ENCODE assay signal across 1 cellular context in the genomic region with DNA sequence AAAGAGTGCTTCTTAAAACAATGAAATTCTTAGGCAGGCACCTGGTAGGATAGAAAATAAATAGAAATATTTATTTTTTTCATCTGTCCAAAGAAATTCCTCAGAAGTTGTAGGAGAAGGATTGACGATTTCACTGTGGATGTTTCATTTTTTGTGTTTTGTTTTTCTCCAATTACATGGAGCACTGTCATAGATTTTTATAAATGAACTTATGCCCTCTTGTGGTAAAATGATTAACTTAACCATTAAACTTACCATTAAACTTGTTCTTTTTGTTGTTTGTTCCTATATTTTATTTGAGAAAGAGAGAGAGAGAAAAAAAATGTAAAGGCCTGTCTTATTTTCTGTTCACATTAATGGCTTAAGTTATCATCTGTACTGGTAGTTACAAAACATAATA.
TF ChIP-seq lines count a peak whose summit lies in the region.

No MANE protein-coding gene starts in this region.

TF ChIP-seq in H1, 55 proteins besides CTCF, POLR2A, EP300 and RAD21 (continued from another document):
- TF ChIP-seq, protein P1, sequence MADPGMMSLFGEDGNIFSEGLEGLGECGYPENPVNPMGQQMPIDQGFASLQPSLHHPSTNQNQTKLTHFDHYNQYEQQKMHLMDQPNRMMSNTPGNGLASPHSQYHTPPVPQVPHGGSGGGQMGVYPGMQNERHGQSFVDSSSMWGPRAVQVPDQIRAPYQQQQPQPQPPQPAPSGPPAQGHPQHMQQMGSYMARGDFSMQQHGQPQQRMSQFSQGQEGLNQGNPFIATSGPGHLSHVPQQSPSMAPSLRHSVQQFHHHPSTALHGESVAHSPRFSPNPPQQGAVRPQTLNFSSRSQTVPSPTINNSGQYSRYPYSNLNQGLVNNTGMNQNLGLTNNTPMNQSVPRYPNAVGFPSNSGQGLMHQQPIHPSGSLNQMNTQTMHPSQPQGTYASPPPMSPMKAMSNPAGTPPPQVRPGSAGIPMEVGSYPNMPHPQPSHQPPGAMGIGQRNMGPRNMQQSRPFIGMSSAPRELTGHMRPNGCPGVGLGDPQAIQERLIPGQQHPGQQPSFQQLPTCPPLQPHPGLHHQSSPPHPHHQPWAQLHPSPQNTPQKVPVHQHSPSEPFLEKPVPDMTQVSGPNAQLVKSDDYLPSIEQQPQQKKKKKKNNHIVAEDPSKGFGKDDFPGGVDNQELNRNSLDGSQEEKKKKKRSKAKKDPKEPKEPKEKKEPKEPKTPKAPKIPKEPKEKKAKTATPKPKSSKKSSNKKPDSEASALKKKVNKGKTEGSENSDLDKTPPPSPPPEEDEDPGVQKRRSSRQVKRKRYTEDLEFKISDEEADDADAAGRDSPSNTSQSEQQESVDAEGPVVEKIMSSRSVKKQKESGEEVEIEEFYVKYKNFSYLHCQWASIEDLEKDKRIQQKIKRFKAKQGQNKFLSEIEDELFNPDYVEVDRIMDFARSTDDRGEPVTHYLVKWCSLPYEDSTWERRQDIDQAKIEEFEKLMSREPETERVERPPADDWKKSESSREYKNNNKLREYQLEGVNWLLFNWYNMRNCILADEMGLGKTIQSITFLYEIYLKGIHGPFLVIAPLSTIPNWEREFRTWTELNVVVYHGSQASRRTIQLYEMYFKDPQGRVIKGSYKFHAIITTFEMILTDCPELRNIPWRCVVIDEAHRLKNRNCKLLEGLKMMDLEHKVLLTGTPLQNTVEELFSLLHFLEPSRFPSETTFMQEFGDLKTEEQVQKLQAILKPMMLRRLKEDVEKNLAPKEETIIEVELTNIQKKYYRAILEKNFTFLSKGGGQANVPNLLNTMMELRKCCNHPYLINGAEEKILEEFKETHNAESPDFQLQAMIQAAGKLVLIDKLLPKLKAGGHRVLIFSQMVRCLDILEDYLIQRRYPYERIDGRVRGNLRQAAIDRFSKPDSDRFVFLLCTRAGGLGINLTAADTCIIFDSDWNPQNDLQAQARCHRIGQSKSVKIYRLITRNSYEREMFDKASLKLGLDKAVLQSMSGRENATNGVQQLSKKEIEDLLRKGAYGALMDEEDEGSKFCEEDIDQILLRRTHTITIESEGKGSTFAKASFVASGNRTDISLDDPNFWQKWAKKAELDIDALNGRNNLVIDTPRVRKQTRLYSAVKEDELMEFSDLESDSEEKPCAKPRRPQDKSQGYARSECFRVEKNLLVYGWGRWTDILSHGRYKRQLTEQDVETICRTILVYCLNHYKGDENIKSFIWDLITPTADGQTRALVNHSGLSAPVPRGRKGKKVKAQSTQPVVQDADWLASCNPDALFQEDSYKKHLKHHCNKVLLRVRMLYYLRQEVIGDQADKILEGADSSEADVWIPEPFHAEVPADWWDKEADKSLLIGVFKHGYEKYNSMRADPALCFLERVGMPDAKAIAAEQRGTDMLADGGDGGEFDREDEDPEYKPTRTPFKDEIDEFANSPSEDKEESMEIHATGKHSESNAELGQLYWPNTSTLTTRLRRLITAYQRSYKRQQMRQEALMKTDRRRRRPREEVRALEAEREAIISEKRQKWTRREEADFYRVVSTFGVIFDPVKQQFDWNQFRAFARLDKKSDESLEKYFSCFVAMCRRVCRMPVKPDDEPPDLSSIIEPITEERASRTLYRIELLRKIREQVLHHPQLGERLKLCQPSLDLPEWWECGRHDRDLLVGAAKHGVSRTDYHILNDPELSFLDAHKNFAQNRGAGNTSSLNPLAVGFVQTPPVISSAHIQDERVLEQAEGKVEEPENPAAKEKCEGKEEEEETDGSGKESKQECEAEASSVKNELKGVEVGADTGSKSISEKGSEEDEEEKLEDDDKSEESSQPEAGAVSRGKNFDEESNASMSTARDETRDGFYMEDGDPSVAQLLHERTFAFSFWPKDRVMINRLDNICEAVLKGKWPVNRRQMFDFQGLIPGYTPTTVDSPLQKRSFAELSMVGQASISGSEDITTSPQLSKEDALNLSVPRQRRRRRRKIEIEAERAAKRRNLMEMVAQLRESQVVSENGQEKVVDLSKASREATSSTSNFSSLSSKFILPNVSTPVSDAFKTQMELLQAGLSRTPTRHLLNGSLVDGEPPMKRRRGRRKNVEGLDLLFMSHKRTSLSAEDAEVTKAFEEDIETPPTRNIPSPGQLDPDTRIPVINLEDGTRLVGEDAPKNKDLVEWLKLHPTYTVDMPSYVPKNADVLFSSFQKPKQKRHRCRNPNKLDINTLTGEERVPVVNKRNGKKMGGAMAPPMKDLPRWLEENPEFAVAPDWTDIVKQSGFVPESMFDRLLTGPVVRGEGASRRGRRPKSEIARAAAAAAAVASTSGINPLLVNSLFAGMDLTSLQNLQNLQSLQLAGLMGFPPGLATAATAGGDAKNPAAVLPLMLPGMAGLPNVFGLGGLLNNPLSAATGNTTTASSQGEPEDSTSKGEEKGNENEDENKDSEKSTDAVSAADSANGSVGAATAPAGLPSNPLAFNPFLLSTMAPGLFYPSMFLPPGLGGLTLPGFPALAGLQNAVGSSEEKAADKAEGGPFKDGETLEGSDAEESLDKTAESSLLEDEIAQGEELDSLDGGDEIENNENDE (IDR thresholded peaks at IDR 0.05; ENCODE audit: insufficient replicate concordance, low read length): peak; percentile 54
